Comparison of ENCODE assay signal across 21 cellular contexts in the genomic region with DNA sequence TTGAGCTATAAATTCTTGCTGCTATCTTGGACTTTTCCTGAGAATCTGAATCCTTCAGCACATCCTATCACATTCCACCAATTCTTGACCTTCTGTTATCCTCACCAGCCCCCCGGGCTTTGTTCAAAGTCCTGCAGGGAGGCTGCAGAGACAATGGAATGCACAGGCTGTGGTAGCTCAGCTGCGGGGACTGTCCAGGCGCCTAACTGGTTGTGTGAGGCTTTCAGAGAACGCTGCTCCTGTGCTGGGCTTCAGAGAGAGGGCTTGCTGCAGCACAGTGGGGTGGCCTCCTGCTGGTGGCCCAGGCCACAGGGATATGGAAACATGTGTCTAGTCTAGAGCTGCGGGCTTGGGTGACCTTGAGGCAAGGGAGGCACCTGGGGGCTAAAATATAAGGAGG.
DNase-seq lines count a peak whose midpoint lies in the region; ATAC-seq and TF ChIP-seq lines count a peak whose summit lies in the region.
"Had no signal": no experiment of that assay in that cellular context is flagged by ENCODE, and none has a peak within 500 bp of the region (broad histone marks: within the 10 kb centered on the region; RNA-seq: fewer than 3 reads in every experiment).

No MANE protein-coding gene starts in this region.

- H3K4me1 ChIP-seq in iPS DF 6.9 (ENCODE audit: control insufficient read depth, insufficient read depth, low read length) = no peaks in the 10 kb centered on the region; the same call in 1 of the 2 replicates
- H3K4me1 ChIP-seq: vagina had no signal

- no peak overlapping the region for H3K4me3 Mint-ChIP-seq in HFFc6
- no peak overlapping the region for H3K4me3 Mint-ChIP-seq in chondrocyte (ENCODE audit: unreplicated experiment)
- H3K4me3 Mint-ChIP-seq in activated CD8-positive, alpha-beta T cell treated with anti-CD3 and anti-CD28 coated beads, Interleukin-2, amount 10 ng/mL, durations not matched to agents 7 days and 5 days = no peak overlapping the region
- H3K4me3 Mint-ChIP-seq: activated naive CD8-positive, alpha-beta T cell treated with anti-CD3 and anti-CD28 coated beads, Interleukin-2, amount 50 U/mL, for 24 hours; activated T-helper 1 cell treated with anti-CD3 and anti-CD28 coated beads, Interleukin-12 subunit alpha, Interleukin-12 subunit beta, Interleukin-2, Interleukin-4 antibody, amounts not matched to agents 30 ng/mL and 10 ng/mL and 1 ng/mL, durations not matched to agents 14 hours and 24 hours and 36 hours; stimulated activated naive B cell treated with anti-CD40 and anti-IgM and Interleukin-4, amounts not matched to agents 10 μg/mL and 1 μg/mL and 100 μg/mL, for 72 hours had no signal

- H3K4me1 Mint-ChIP-seq in HFFc6 (ENCODE audit: low read depth) (peaks cover 74% of the 10 kb centered on the region), chondrocyte (ENCODE audit: low read depth) (peaks cover 10% of the 10 kb centered on the region)
- H3K4me1 Mint-ChIP-seq in activated CD8-positive, alpha-beta T cell treated with anti-CD3 and anti-CD28 coated beads, Interleukin-2, amount 10 ng/mL, durations not matched to agents 7 days and 5 days (ENCODE audit: low read depth) = no peaks in the 10 kb centered on the region
- H3K4me1 Mint-ChIP-seq: activated naive CD8-positive, alpha-beta T cell treated with anti-CD3 and anti-CD28 coated beads, Interleukin-2, amount 50 U/mL, for 24 hours; stimulated activated naive B cell treated with anti-CD40 and anti-IgM and Interleukin-4, amounts not matched to agents 10 μg/mL and 1 μg/mL and 100 μg/mL, for 72 hours had no signal

- H3K36me3 ChIP-seq in iPS DF 6.9 (ENCODE audit: control insufficient read depth, insufficient read depth, low read length) = no peaks in the 10 kb centered on the region
- H3K36me3 ChIP-seq: sigmoid colon, vagina had no signal

- H3K4me3 ChIP-seq in iPS DF 6.9 (ENCODE audit: low read length) = no peak overlapping the region
- H3K4me3 ChIP-seq: K562, sigmoid colon, vagina had no signal

- CTCF ChIA-PET in activated CD8-positive, alpha-beta T cell treated with anti-CD3 and anti-CD28 coated beads, Interleukin-2, amount 10 ng/mL, durations not matched to agents 7 days and 5 days (lab: Charles Lee) = interaction anchor here (0.8 to 1.6 kb wide), 2 partner anchors 24 to 200 kb away, joined by 3 read pairs; no protein-coding TSS in a partner anchor

- TF ChIP-seq CTCF in HFFc6 (IDR thresholded peaks at IDR 0.05) = no peak
- peak; percentile 23 for TF ChIP-seq CTCF in chondrocyte (IDR thresholded peaks at IDR 0.05)

- WGBS in iPS DF 6.9 (ENCODE audit: insufficient coverage, insufficient read length) = no CpG with 5 or more reads among the region's 5 CpGs

- ATAC-seq in HG02623 (IDR thresholded peaks at IDR 0.05; ENCODE audit: unreplicated experiment) = no peak
- ATAC-seq in activated CD8-positive, alpha-beta T cell treated with anti-CD3 and anti-CD28 coated beads, Interleukin-2, amount 10 ng/mL, durations not matched to agents 7 days and 5 days = no peak
- ATAC-seq: activated naive CD8-positive, alpha-beta T cell treated with anti-CD3 and anti-CD28 coated beads, Interleukin-2, amount 50 U/mL, for 24 hours; esophagus mucosa; K562; SK-N-SH treated with all-trans-retinoic acid at 6 μM for 48 hours; stimulated activated naive B cell treated with anti-CD40 and anti-IgM and Interleukin-4, amounts not matched to agents 10 μg/mL and 1 μg/mL and 100 μg/mL, for 72 hours had no signal

- DNase-seq in HFFc6 = no peak
- DNase-seq in chondrocyte (ENCODE audit: low spot score) = no peak
- peak; percentile 41 for DNase-seq in iPS DF 6.9 (ENCODE audit: low read depth, low spot score)
- peak; percentile 23 for DNase-seq in smooth muscle cell of the brain vasculature (ENCODE audit: low read depth, low spot score)
- no peak for DNase-seq in NCI-H748 treated with DMSO at 0.1 percent for 48 hours (lab: John Stamatoyannopoulos, UW)
- no peak for DNase-seq in activated CD8-positive, alpha-beta T cell treated with anti-CD3 and anti-CD28 coated beads, Interleukin-2, amount 10 ng/mL, durations not matched to agents 7 days and 5 days
- DNase-seq: activated CD4-positive, alpha-beta T cell treated with anti-CD3 and anti-CD28 coated beads, Interleukin-2, amount 50 U/mL, for 48 hours; activated naive CD8-positive, alpha-beta T cell treated with anti-CD3 and anti-CD28 coated beads, Interleukin-2, amount 50 U/mL, for 24 hours; C1 segment of cervical spinal cord; cortex of kidney; DMS79; NCI-H1048; NCI-H2171 treated with DMSO at 0.1 percent for 48 hours; sigmoid colon; stimulated activated naive B cell treated with anti-CD40 and anti-IgM and Interleukin-4, amounts not matched to agents 10 μg/mL and 1 μg/mL and 100 μg/mL, for 72 hours had no signal

- no peaks in the 10 kb centered on the region for H3K27me3 ChIP-seq in iPS DF 6.9 (ENCODE audit: control insufficient read depth, insufficient read depth, low read length)
- H3K27me3 ChIP-seq: sigmoid colon, vagina had no signal

- H3K36me3 Mint-ChIP-seq in HFFc6 (ENCODE audit: low read depth) (no peaks in the 10 kb centered on the region), chondrocyte (ENCODE audit: low read depth) (no peaks in the 10 kb centered on the region)
- no peaks in the 10 kb centered on the region for H3K36me3 Mint-ChIP-seq in activated CD8-positive, alpha-beta T cell treated with anti-CD3 and anti-CD28 coated beads, Interleukin-2, amount 10 ng/mL, durations not matched to agents 7 days and 5 days (ENCODE audit: low read depth)
- H3K36me3 Mint-ChIP-seq: stimulated activated naive B cell treated with anti-CD40 and anti-IgM and Interleukin-4, amounts not matched to agents 10 μg/mL and 1 μg/mL and 100 μg/mL, for 72 hours had no signal

- H3K27me3 Mint-ChIP-seq in HFFc6 (ENCODE audit: insufficient read depth) (peaks cover 5% of the 10 kb centered on the region), chondrocyte (ENCODE audit: low read depth) (peaks cover 13% of the 10 kb centered on the region)
- H3K27me3 Mint-ChIP-seq in activated CD8-positive, alpha-beta T cell treated with anti-CD3 and anti-CD28 coated beads, Interleukin-2, amount 10 ng/mL, durations not matched to agents 7 days and 5 days (ENCODE audit: low read depth) = peaks cover 2% of the 10 kb centered on the region
- H3K27me3 Mint-ChIP-seq: activated naive CD8-positive, alpha-beta T cell treated with anti-CD3 and anti-CD28 coated beads, Interleukin-2, amount 50 U/mL, for 24 hours had no signal

- no peak overlapping the region for H3K27ac ChIP-seq in iPS DF 6.9 (ENCODE audit: low read length)
- H3K27ac ChIP-seq: sigmoid colon, vagina had no signal

- no peaks in the 10 kb centered on the region for H3K9me3 ChIP-seq in iPS DF 6.9 (ENCODE audit: control insufficient read depth, insufficient read depth, low read length)
- H3K9me3 ChIP-seq: sigmoid colon, vagina had no signal

- POLR2A ChIA-PET in activated CD8-positive, alpha-beta T cell treated with anti-CD3 and anti-CD28 coated beads, Interleukin-2, amount 10 ng/mL, durations not matched to agents 7 days and 5 days (lab: Charles Lee) = no interaction called here

- H3K27ac Mint-ChIP-seq in HFFc6 = peak overlapping the region; percentile 38; the same call in 1 of the 2 replicates
- H3K27ac Mint-ChIP-seq in chondrocyte (ENCODE audit: unreplicated experiment) = no peak overlapping the region
- no peak overlapping the region for H3K27ac Mint-ChIP-seq in activated CD8-positive, alpha-beta T cell treated with anti-CD3 and anti-CD28 coated beads, Interleukin-2, amount 10 ng/mL, durations not matched to agents 7 days and 5 days
- H3K27ac Mint-ChIP-seq: activated naive CD8-positive, alpha-beta T cell treated with anti-CD3 and anti-CD28 coated beads, Interleukin-2, amount 50 U/mL, for 24 hours; activated T-helper 1 cell treated with anti-CD3 and anti-CD28 coated beads, Interleukin-12 subunit alpha, Interleukin-12 subunit beta, Interleukin-2, Interleukin-4 antibody, amounts not matched to agents 30 ng/mL and 10 ng/mL and 1 ng/mL, durations not matched to agents 14 hours and 24 hours and 36 hours; stimulated activated naive B cell treated with anti-CD40 and anti-IgM and Interleukin-4, amounts not matched to agents 10 μg/mL and 1 μg/mL and 100 μg/mL, for 72 hours had no signal

- no peaks in the 10 kb centered on the region for H3K9me3 Mint-ChIP-seq in HFFc6
- no peaks in the 10 kb centered on the region for H3K9me3 Mint-ChIP-seq in chondrocyte (ENCODE audit: low read depth)
- H3K9me3 Mint-ChIP-seq in activated CD8-positive, alpha-beta T cell treated with anti-CD3 and anti-CD28 coated beads, Interleukin-2, amount 10 ng/mL, durations not matched to agents 7 days and 5 days (ENCODE audit: insufficient read depth) = no peaks in the 10 kb centered on the region
- H3K9me3 Mint-ChIP-seq: activated naive CD8-positive, alpha-beta T cell treated with anti-CD3 and anti-CD28 coated beads, Interleukin-2, amount 50 U/mL, for 24 hours; stimulated activated naive B cell treated with anti-CD40 and anti-IgM and Interleukin-4, amounts not matched to agents 10 μg/mL and 1 μg/mL and 100 μg/mL, for 72 hours had no signal

Comparison
In these comparisons a context has a peak if more than half of its experiments do, and no peak if none do; other contexts are left out.
1. DNase-seq: peak in iPS DF 6.9 (single experiment) and smooth muscle cell of the brain vasculature (single experiment); none in HFFc6 (single experiment), chondrocyte (single experiment), NCI-H748 treated with DMSO at 0.1 percent for 48 hours (single experiment) and activated CD8-positive, alpha-beta T cell treated with anti-CD3 and anti-CD28 coated beads, Interleukin-2, amount 10 ng/mL, durations not matched to agents 7 days and 5 days (single experiment).